ENCODE assay signal across 10 cellular contexts in genomic region chr22:30234786-30235470, GRCh38. TPM values are rescaled to one million over a fixed set of nuclear protein-coding genes. Genes with fewer than 3 reads are reported as not detected.
DNase-seq lines count a peak whose midpoint lies in the region; FAIRE-seq and TF ChIP-seq lines count a peak whose summit lies in the region.
"Had no signal": no experiment of that assay in that cellular context is flagged by ENCODE, and none has a peak within 500 bp of the region (broad histone marks: within the 10 kb centered on the region; RNA-seq: fewer than 3 reads in every experiment).

No MANE protein-coding gene starts in this region.

- no peaks in the 10 kb centered on the region for H3K27me3 ChIP-seq in BE2C

- FAIRE-seq in HTR-8/SVneo (lab: Jason Lieb, UNC) = no peak

- no peaks in the 10 kb centered on the region for H3K36me3 ChIP-seq in BE2C

- H3K9me3 Mint-ChIP-seq in progenitor cell of endocrine pancreas (ENCODE audit: low read depth) = no peaks in the 10 kb centered on the region

- H3K4me3 Mint-ChIP-seq in progenitor cell of endocrine pancreas (ENCODE audit: low read depth) = no peak overlapping the region

- peaks cover 10% of the 10 kb centered on the region for H3K4me1 Mint-ChIP-seq in progenitor cell of endocrine pancreas (ENCODE audit: low read depth)

- H3K4me3 ChIP-seq in fibroblast of the aortic adventitia (ENCODE audit: low read depth, low read length) (no peak overlapping the region), BE2C (ENCODE audit: low read depth, low read length) (no peak overlapping the region)

- H3K27ac Mint-ChIP-seq in progenitor cell of endocrine pancreas = peak overlapping the region; percentile 34

- no peaks in the 10 kb centered on the region for H3K4me1 ChIP-seq in BE2C

- H3K9me3 ChIP-seq in BE2C = no peaks in the 10 kb centered on the region

- no peak for TF ChIP-seq CTCF in fibroblast of the aortic adventitia (IDR thresholded peaks at IDR 0.05; ENCODE audit: insufficient read depth, low read length)
- TF ChIP-seq CTCF in progenitor cell of endocrine pancreas (IDR thresholded peaks at IDR 0.05; ENCODE audit: unreplicated experiment) = no peak
- TF ChIP-seq CTCF in BE2C (IDR thresholded peaks at IDR 0.05; ENCODE audit: low read depth, low read length) = no peak

- peak; percentile 56 for DNase-seq in Daoy (ENCODE audit: low read depth)
- DNase-seq in NCI-H82 treated with DMSO at 0.1 percent for 48 hours (lab: John Stamatoyannopoulos, UW; ENCODE audit: unreplicated experiment) = peak; percentile 96
- DNase-seq in fibroblast of the aortic adventitia (ENCODE audit: low read depth) = peak; percentile 46
- no peak for DNase-seq in progenitor cell of endocrine pancreas (ENCODE audit: low spot score, unreplicated experiment)
- DNase-seq in NCI-H748 treated with DMSO at 0.1 percent for 48 hours (lab: John Stamatoyannopoulos, UW) = no peak
- no peak for DNase-seq in NCI-H1694 treated with DMSO at 0.1 percent for 48 hours (lab: John Stamatoyannopoulos, UW)
- no peak for DNase-seq in HTR-8/SVneo (ENCODE audit: insufficient read length, low spot score)
- no peak for DNase-seq in BE2C
- DNase-seq: foreskin melanocyte, NCI-H2107 had no signal

- H3K27me3 Mint-ChIP-seq in progenitor cell of endocrine pancreas = peaks cover 18% of the 10 kb centered on the region

- no peaks in the 10 kb centered on the region for H3K36me3 Mint-ChIP-seq in progenitor cell of endocrine pancreas (ENCODE audit: insufficient read depth)

RNA-seq across cellular contexts. Expression of gene LIF, which starts 11.6 kb away (rescaled TPM):
- total RNA-seq in Daoy (2014; rRNA removed; shearing (Covaris generic)) = 33.3 and 35.2 TPM in 2 replicates
- total RNA-seq in fibroblast of the aortic adventitia (ENCODE audit: low replicate concordance) (0.57 and 6.2 TPM in 2 replicates), progenitor cell of endocrine pancreas (2.3 and 3.6 TPM in 2 replicates)
- polyA plus RNA-seq in BE2C (2012; ENCODE audit: insufficient read depth, insufficient read length, low read depth) = 1.8 TPM

RNA-seq across cellular contexts. Expression of gene OSM, which starts 31.7 kb away (rescaled TPM):
- 0.06 TPM in 1 of 2 replicates, not detected in the other for total RNA-seq in Daoy (2014; rRNA removed; shearing (Covaris generic))
- total RNA-seq in fibroblast of the aortic adventitia (ENCODE audit: low replicate concordance) (not detected in 2 replicates), progenitor cell of endocrine pancreas (not detected in 2 replicates)
- not detected for polyA plus RNA-seq in BE2C (2012; ENCODE audit: insufficient read depth, insufficient read length, low read depth)

RNA-seq across cellular contexts. Expression of gene CASTOR1, which starts 54.4 kb away (rescaled TPM):
- 5.9 and 10.3 TPM in 2 replicates for total RNA-seq in Daoy (2014; rRNA removed; shearing (Covaris generic))
- total RNA-seq in fibroblast of the aortic adventitia (ENCODE audit: low replicate concordance) (0.16 and 4.9 TPM in 2 replicates), progenitor cell of endocrine pancreas (7.2 and 9.3 TPM in 2 replicates)
- 3.8 TPM for polyA plus RNA-seq in BE2C (2012; ENCODE audit: insufficient read depth, insufficient read length, low read depth)

Comparison
In these comparisons a context has a peak if more than half of its experiments do, and no peak if none do; other contexts are left out.
1. DNase-seq: peak in Daoy (single experiment), NCI-H82 treated with DMSO at 0.1 percent for 48 hours (single experiment) and fibroblast of the aortic adventitia (single experiment); none in progenitor cell of endocrine pancreas (single experiment), NCI-H748 treated with DMSO at 0.1 percent for 48 hours (single experiment), NCI-H1694 treated with DMSO at 0.1 percent for 48 hours (single experiment), HTR-8/SVneo (single experiment) and BE2C (single experiment).